Comparison of ENCODE assay signal across 7 cellular contexts in genomic region chr1:161664689-161665088, GRCh38. TPM values are rescaled to one million over a fixed set of nuclear protein-coding genes. Genes with fewer than 3 reads are reported as not detected.
"Had no signal": no experiment of that assay in that cellular context is flagged by ENCODE, and none has a peak within 500 bp of the region (broad histone marks: within the 10 kb centered on the region; RNA-seq: fewer than 3 reads in every experiment).

No MANE protein-coding gene starts in this region.

RNA-seq across cellular contexts. Expression of gene FCGR2B, which starts 1.7 kb away (rescaled TPM):
- total RNA-seq: GM23248, GM23338, H1, H4, H7, H9, HFFc6 had no signal
- polyA plus RNA-seq: GM23248, GM23338 had no signal

RNA-seq across cellular contexts. Expression of gene FCGR3B, which starts 33.7 kb away (rescaled TPM):
- total RNA-seq: GM23248, GM23338, H1, H4, H7, H9, HFFc6 had no signal
- polyA plus RNA-seq: GM23248, GM23338, H1 had no signal

RNA-seq across cellular contexts. Expression of gene FCRLA, which starts 42.3 kb away (rescaled TPM):
- total RNA-seq: GM23338, H1, H4, H7, H9 had no signal
- polyA plus RNA-seq: H1 had no signal

RNA-seq across cellular contexts. Expression of gene FCRLB, which starts 56.7 kb away (rescaled TPM):
- total RNA-seq: H9 had no signal
